Comparison of ENCODE assay signal across 10 cellular contexts in genomic region chr10:118729200-118729599, GRCh38. TPM values are rescaled to one million over a fixed set of nuclear protein-coding genes. Genes with fewer than 3 reads are reported as not detected.
DNase-seq lines count a peak whose midpoint lies in the region; ATAC-seq and TF ChIP-seq lines count a peak whose summit lies in the region.
"Had no signal": no experiment of that assay in that cellular context is flagged by ENCODE, and none has a peak within 500 bp of the region (broad histone marks: within the 10 kb centered on the region; RNA-seq: fewer than 3 reads in every experiment).

No MANE protein-coding gene starts in this region.

- peaks cover 26% of the 10 kb centered on the region for H3K36me3 Mint-ChIP-seq in CD8-positive, alpha-beta T cell
- peaks cover 16% of the 10 kb centered on the region for H3K36me3 Mint-ChIP-seq in activated T-helper 17 cell treated with anti-CD3 and anti-CD28 coated beads, Interleukin-2, amount 50 U/mL, for 72 hours (ENCODE audit: low read depth)
- H3K36me3 Mint-ChIP-seq in naive B cell = peaks cover 0 to 10% of the 10 kb centered on the region in 2 donors

- no peaks in the 10 kb centered on the region for H3K27me3 ChIP-seq in CD8-positive, alpha-beta T cell (ENCODE audit: insufficient read depth, low read length)

- H3K4me1 ChIP-seq in CD8-positive, alpha-beta T cell (ENCODE audit: insufficient read depth, low read length) = peaks cover 53% of the 10 kb centered on the region

- no peak for TF ChIP-seq CTCF in CD8-positive, alpha-beta T cell (IDR thresholded peaks at IDR 0.05)

- H3K36me3 ChIP-seq in CD8-positive, alpha-beta T cell (ENCODE audit: insufficient read depth, low read length) = no peaks in the 10 kb centered on the region

- DNase-seq in CD8-positive, alpha-beta T cell = no peak
- DNase-seq in naive B cell = no peak
- no peak for DNase-seq in left lobe of liver (ENCODE audit: low spot score)
- no peak for DNase-seq in NCI-H345 (lab: John Stamatoyannopoulos, UW)
- no peak for DNase-seq in retina
- DNase-seq: cortex of kidney, NCI-H446 had no signal

- ATAC-seq in CD8-positive, alpha-beta T cell = no peak
- ATAC-seq in HG02759 (IDR thresholded peaks at IDR 0.05; ENCODE audit: unreplicated experiment) (peak; percentile 5), naive B cell (ENCODE audit: low read depth in 2 of 2) (no peak), left lobe of liver (no peak), HG02885 (IDR thresholded peaks at IDR 0.05; ENCODE audit: poor library complexity, unreplicated experiment) (no peak)
- no peak for ATAC-seq in activated T-helper 17 cell treated with anti-CD3 and anti-CD28 coated beads, Interleukin-2, amount 50 U/mL, for 72 hours (replicated peaks)

- peak overlapping the region; percentile 79 for H3K27ac Mint-ChIP-seq in CD8-positive, alpha-beta T cell
- H3K27ac Mint-ChIP-seq in activated T-helper 17 cell treated with anti-CD3 and anti-CD28 coated beads, Interleukin-2, amount 50 U/mL, for 72 hours = peak overlapping the region; percentile 16
- peak overlapping the region; percentile 93 to 98 (median 97) for H3K27ac Mint-ChIP-seq in naive B cell

- no peaks in the 10 kb centered on the region for H3K9me3 Mint-ChIP-seq in CD8-positive, alpha-beta T cell
- H3K9me3 Mint-ChIP-seq in activated T-helper 17 cell treated with anti-CD3 and anti-CD28 coated beads, Interleukin-2, amount 50 U/mL, for 72 hours = no peaks in the 10 kb centered on the region
- H3K9me3 Mint-ChIP-seq in naive B cell = peaks cover 0 to 2% (median 0%) of the 10 kb centered on the region in 7 donors

- H3K27me3 Mint-ChIP-seq in CD8-positive, alpha-beta T cell (ENCODE audit: low read depth) = no peaks in the 10 kb centered on the region
- H3K27me3 Mint-ChIP-seq in activated T-helper 17 cell treated with anti-CD3 and anti-CD28 coated beads, Interleukin-2, amount 50 U/mL, for 72 hours = no peaks in the 10 kb centered on the region
- no peaks in the 10 kb centered on the region for H3K27me3 Mint-ChIP-seq in naive B cell

- no peaks in the 10 kb centered on the region for H3K9me3 ChIP-seq in CD8-positive, alpha-beta T cell (ENCODE audit: low read length)

- POLR2A ChIA-PET in CD8-positive, alpha-beta T cell (lab: Charles Lee) = interaction anchor here (0.9 to 1.0 kb wide), 2 partner anchors 21 to 25 kb away, joined by 3 to 4 read pairs; no protein-coding TSS in a partner anchor

- peaks cover 66% of the 10 kb centered on the region for H3K4me1 Mint-ChIP-seq in CD8-positive, alpha-beta T cell (ENCODE audit: low read depth)
- H3K4me1 Mint-ChIP-seq in activated T-helper 17 cell treated with anti-CD3 and anti-CD28 coated beads, Interleukin-2, amount 50 U/mL, for 72 hours = peaks cover 39% of the 10 kb centered on the region
- peaks cover 42 to 53% (median 46%) of the 10 kb centered on the region in 3 donors for H3K4me1 Mint-ChIP-seq in naive B cell

- intact Hi-C loops in CD8-positive, alpha-beta T cell (cut with DNase I, micrococcal nuclease) = no loop called here

- peak overlapping the region; percentile 35 for H3K27ac ChIP-seq in CD8-positive, alpha-beta T cell (ENCODE audit: low read depth, low read length)

- peak overlapping the region; percentile 3 for H3K4me3 Mint-ChIP-seq in CD8-positive, alpha-beta T cell
- peak overlapping the region; percentile 30 for H3K4me3 Mint-ChIP-seq in activated T-helper 17 cell treated with anti-CD3 and anti-CD28 coated beads, Interleukin-2, amount 50 U/mL, for 72 hours
- peak overlapping the region; percentile 36 to 78 (median 65) for H3K4me3 Mint-ChIP-seq in naive B cell

- H3K4me3 ChIP-seq in CD8-positive, alpha-beta T cell (ENCODE audit: low read depth, low read length) = no peak overlapping the region

- CTCF ChIA-PET in CD8-positive, alpha-beta T cell (lab: Charles Lee) = interaction anchor here (1.7 kb wide), 1 partner anchor 161 kb away, joined by 5 read pairs; no protein-coding TSS in a partner anchor

RNA-seq across cellular contexts. Expression of gene CACUL1, which starts 25.6 kb away (rescaled TPM):
- total RNA-seq in CD8-positive, alpha-beta T cell = 10 to 100 TPM; 40.8 to 46.8 TPM
- total RNA-seq in activated T-helper 17 cell treated with anti-CD3 and anti-CD28 coated beads, Interleukin-2, amount 50 U/mL, for 72 hours = 10 to 100 TPM; 25.6 to 29.2 TPM
- 10 to 100 TPM; 21.5 to 40.9 (median 35.7) TPM for polyA plus RNA-seq in naive B cell (ENCODE audit: low read depth in 6 of 6)
- total RNA-seq in left lobe of liver = 16.1 TPM

Comparison
In these comparisons a context has a peak if more than half of its experiments do, and no peak if none do; other contexts are left out.
1. H3K27ac Mint-ChIP-seq: peak in every context shown above with its lines; median percentile 97 in naive B cell; 79 in CD8-positive, alpha-beta T cell; 16 in activated T-helper 17 cell treated with anti-CD3 and anti-CD28 coated beads, Interleukin-2, amount 50 U/mL, for 72 hours.
2. H3K4me3 Mint-ChIP-seq: peak in every context shown above with its lines; median percentile 65 in naive B cell; 30 in activated T-helper 17 cell treated with anti-CD3 and anti-CD28 coated beads, Interleukin-2, amount 50 U/mL, for 72 hours; 3 in CD8-positive, alpha-beta T cell.